ENCODE assay signal across 10 cellular contexts in genomic region chr5:58294598-58295298, GRCh38.
DNase-seq lines count a peak whose midpoint lies in the region; ATAC-seq, FAIRE-seq and TF ChIP-seq lines count a peak whose summit lies in the region.
"Had no signal": no experiment of that assay in that cellular context is flagged by ENCODE, and none has a peak within 500 bp of the region (broad histone marks: within the 10 kb centered on the region; RNA-seq: fewer than 3 reads in every experiment).

No MANE protein-coding gene starts in this region.

- H3K27me3 ChIP-seq in mammary epithelial cell (ENCODE audit: insufficient read depth, low read length) (no peaks in the 10 kb centered on the region), breast epithelium (no peaks in the 10 kb centered on the region), K562 (ENCODE audit: control insufficient read depth in 2 of 2, insufficient read depth in 2 of 2, low read length in 2 of 2) (no peaks in the 10 kb centered on the region)
- H3K27me3 ChIP-seq: BLaER1 treated with 17β-estradiol and CSF1 and Interleukin-3, amounts not matched to agents 10 nM and 100 nM had no signal

- H3K4me3 ChIP-seq in mammary epithelial cell (replicated peaks in 1 of 3; ENCODE audit: insufficient read depth in 1 of 3, low read depth in 2 of 3, low read length in 3 of 3) (no peak overlapping the region), breast epithelium (no peak overlapping the region), K562 (no peak overlapping the region)
- H3K4me3 ChIP-seq: BLaER1 treated with 17β-estradiol and CSF1 and Interleukin-3, amounts not matched to agents 10 nM and 100 nM had no signal

- BruUV-seq in mammary epithelial cell (replicated peaks; lab: Mats Ljungman, UMichigan) = no TSS peak
- no TSS peak for BruUV-seq in K562 (replicated peaks; lab: Mats Ljungman, UMichigan)

- ATAC-seq in HG03159 (IDR thresholded peaks at IDR 0.05; ENCODE audit: unreplicated experiment) (peak; percentile 73), K562 (no peak)
- peak; percentile 91 for ATAC-seq in stimulated activated naive CD8-positive, alpha-beta T cell treated with anti-CD3 and anti-CD28 coated beads, Interleukin-15, amount 100 ng/mL, for 72 hours

- H2AFZ ChIP-seq in mammary epithelial cell (ENCODE audit: low read depth, low read length) (peak overlapping the region; percentile 65), K562 (ENCODE audit: low read depth, low read length) (no peak overlapping the region)

- POLR2A ChIA-PET in K562 (lab: Yijun Ruan, JAX) = interaction anchor here (0.6 kb wide), 1 partner anchor 10 kb away, joined by 3 read pairs; no protein-coding TSS in a partner anchor

- H3K79me2 ChIP-seq in mammary epithelial cell (ENCODE audit: insufficient read depth, low read length) (no peaks in the 10 kb centered on the region), K562 (ENCODE audit: control insufficient read depth, insufficient read depth, low read length) (no peaks in the 10 kb centered on the region)

- TF ChIP-seq POLR2A in breast epithelium (IDR thresholded peaks at IDR 0.05) = no peak
- TF ChIP-seq POLR2A in K562 (conservative IDR thresholded peaks at IDR 0.05) = no peak

- CTCF ChIA-PET in mammary epithelial cell (lab: Charles Lee; ENCODE audit: low non-redundant PET) (no interaction called here), K562 (lab: Yijun Ruan, JAX; ENCODE audit: low intra/inter-chr PET ratio) (no interaction called here)

- no peak overlapping the region for H3K27ac Mint-ChIP-seq in stimulated activated naive CD8-positive, alpha-beta T cell treated with anti-CD3 and anti-CD28 coated beads, Interleukin-15, amount 100 ng/mL, for 72 hours

- H3K9ac ChIP-seq in mammary epithelial cell (ENCODE audit: insufficient read depth, low read length) (no peak overlapping the region), K562 (ENCODE audit: insufficient read depth in 1 of 2, low read depth in 2 of 2, low read length in 2 of 2) (no peak overlapping the region)
- H3K9ac ChIP-seq: BLaER1 treated with 17β-estradiol and CSF1 and Interleukin-3, amounts not matched to agents 10 nM and 100 nM had no signal

- H3K27me3 Mint-ChIP-seq in stimulated activated naive CD8-positive, alpha-beta T cell treated with anti-CD3 and anti-CD28 coated beads, Interleukin-15, amount 100 ng/mL, for 72 hours = no peaks in the 10 kb centered on the region

- H3K4me1 ChIP-seq in mammary epithelial cell (ENCODE audit: insufficient read depth, low read length) (peaks cover 14% of the 10 kb centered on the region), breast epithelium (no peaks in the 10 kb centered on the region), K562 (replicated peaks in 1 of 2; ENCODE audit: control insufficient read depth in 2 of 2, insufficient read depth in 2 of 2, low read length in 2 of 2) (no peaks in the 10 kb centered on the region)

- peaks cover 9% of the 10 kb centered on the region for H3K4me1 Mint-ChIP-seq in stimulated activated naive CD8-positive, alpha-beta T cell treated with anti-CD3 and anti-CD28 coated beads, Interleukin-15, amount 100 ng/mL, for 72 hours

- H3K4me3 Mint-ChIP-seq in stimulated activated naive CD8-positive, alpha-beta T cell treated with anti-CD3 and anti-CD28 coated beads, Interleukin-15, amount 100 ng/mL, for 72 hours = no peak overlapping the region

- intact Hi-C loops in mammary epithelial cell (cut with micrococcal nuclease) = no loop called here
- intact Hi-C loops in breast epithelium (cut with DNase I; ENCODE audit: low total_unique reads) = no loop called here
- intact Hi-C loops in K562 (cut with micrococcal nuclease) = no loop called here

- H3K36me3 ChIP-seq in mammary epithelial cell (ENCODE audit: insufficient read depth, low read length) (no peaks in the 10 kb centered on the region), breast epithelium (no peaks in the 10 kb centered on the region), K562 (ENCODE audit: control insufficient read depth, insufficient read depth, low read length) (no peaks in the 10 kb centered on the region)
- H3K36me3 ChIP-seq: BLaER1 treated with 17β-estradiol and CSF1 and Interleukin-3, amounts not matched to agents 10 nM and 100 nM had no signal

- TF ChIP-seq CTCF in mammary epithelial cell (conservative IDR thresholded peaks at IDR 0.05 in 1 of 2, IDR thresholded peaks at IDR 0.05 in 1 of 2; ENCODE audit: extremely low read depth in 1 of 2, insufficient read depth in 1 of 2, low read depth in 1 of 2, low read length in 2 of 2) (no peak), breast epithelium (IDR thresholded peaks at IDR 0.05) (no peak), K562 (IDR thresholded peaks at IDR 0.05 in 2 of 3, conservative IDR thresholded peaks at IDR 0.05 in 1 of 3; ENCODE audit: insufficient read depth in 2 of 3, low read depth in 1 of 3, low read length in 3 of 3) (no peak)

- H3K27ac ChIP-seq in mammary epithelial cell (ENCODE audit: insufficient read depth, low read depth, low read length) = peak overlapping the region; percentile 43
- no peak overlapping the region for H3K27ac ChIP-seq in breast epithelium
- no peak overlapping the region for H3K27ac ChIP-seq in K562 (ENCODE audit: extremely low read depth, low read depth, low read length)
- H3K27ac ChIP-seq: BLaER1 treated with 17β-estradiol and CSF1 and Interleukin-3, amounts not matched to agents 10 nM and 100 nM had no signal

- DNase-seq in mammary epithelial cell = peak; percentile 79
- DNase-seq in breast epithelium (ENCODE audit: low spot score in 2 of 2) = no peak
- no peak for DNase-seq in K562 (ENCODE audit: extremely low read depth in 1 of 4, low spot score in 3 of 4)
- no peak for DNase-seq in stimulated activated naive CD8-positive, alpha-beta T cell treated with anti-CD3 and anti-CD28 coated beads, Interleukin-15, amount 100 ng/mL, for 72 hours
- DNase-seq in activated CD4-positive, alpha-beta T cell treated with anti-CD3 and anti-CD28 coated beads, Interleukin-2, amount 50 U/mL, for 1 hour = no peak
- DNase-seq in effector CD4-positive, alpha-beta T cell = no peak
- no peak for DNase-seq in effector CD8-positive, alpha-beta T cell (lab: John Stamatoyannopoulos, UW)
- DNase-seq: stimulated activated CD4-positive, alpha-beta T cell treated with anti-CD3 and anti-CD28 coated beads, Interleukin-4, amount 100 ng/mL, for 4 hours had no signal

- whole genome bisulfite sequencing in mammary epithelial cell (ENCODE audit: low coverage, missing lambda C conversion rate) = 0% methylated on average over 1 of the region's 1 CpG
- WGBS in K562 (ENCODE audit: insufficient coverage, low coverage, missing lambda C conversion rate) = 22% methylated on average over 1 of the region's 1 CpG

- dilution Hi-C loops in mammary epithelial cell (cut with HindIII; ENCODE audit: low sequenced_read_pairs) = no loop called here

- FAIRE-seq in K562 (lab: Jason Lieb, UNC) = no peak

- TF ChIP-seq RAD21 in K562 (CRISPR knock-in tag; conservative IDR thresholded peaks at IDR 0.05 in 1 of 2, IDR thresholded peaks at IDR 0.05 in 1 of 2) = no peak

- H3K4me2 ChIP-seq in mammary epithelial cell (ENCODE audit: insufficient read depth, low read depth, low read length) = peak overlapping the region; percentile 62
- H3K4me2 ChIP-seq in K562 (ENCODE audit: insufficient read depth, low read length) = no peak overlapping the region

- no peaks in the 10 kb centered on the region for H3K9me3 ChIP-seq in mammary epithelial cell (replicated peaks; ENCODE audit: insufficient read depth, low read length)
- H3K9me3 ChIP-seq in breast epithelium = no peaks in the 10 kb centered on the region
- H3K9me3 ChIP-seq in K562 (replicated peaks; ENCODE audit: control insufficient read depth, insufficient read depth, low read depth, low read length) = no peaks in the 10 kb centered on the region
- H3K9me3 ChIP-seq: BLaER1 treated with 17β-estradiol and CSF1 and Interleukin-3, amounts not matched to agents 10 nM and 100 nM had no signal

- H4K20me1 ChIP-seq in mammary epithelial cell (ENCODE audit: insufficient read depth, low read length) (no peaks in the 10 kb centered on the region), K562 (replicated peaks; ENCODE audit: control insufficient read depth, insufficient read depth, low read length) (no peaks in the 10 kb centered on the region)
- H4K20me1 ChIP-seq: BLaER1 treated with 17β-estradiol and CSF1 and Interleukin-3, amounts not matched to agents 10 nM and 100 nM had no signal

- in situ Hi-C loops in mammary epithelial cell (cut with MboI; ENCODE audit: low sequenced_read_pairs in 2 of 2) (no loop called here), K562 (cut with MboI) (no loop called here)

- H3K9me3 Mint-ChIP-seq in stimulated activated naive CD8-positive, alpha-beta T cell treated with anti-CD3 and anti-CD28 coated beads, Interleukin-15, amount 100 ng/mL, for 72 hours = no peaks in the 10 kb centered on the region

- TF ChIP-seq EP300 in K562 (IDR thresholded peaks at IDR 0.05; ENCODE audit: low read length) = no peak

- no peaks in the 10 kb centered on the region for H3K9me1 ChIP-seq in K562 (ENCODE audit: control insufficient read depth, insufficient read depth, low read length)

TF ChIP-seq in K562, 482 proteins besides CTCF, POLR2A, EP300 and RAD21:
- peak; percentile 42; the same call in 1 of the 2 replicates for TF ChIP-seq HMBOX1 (IDR thresholded peaks at IDR 0.05)
- TF ChIP-seq SMARCE1 (IDR thresholded peaks at IDR 0.05) = no peak
